16 cellular contexts compared by ENCODE assay signal in the genomic region with DNA sequence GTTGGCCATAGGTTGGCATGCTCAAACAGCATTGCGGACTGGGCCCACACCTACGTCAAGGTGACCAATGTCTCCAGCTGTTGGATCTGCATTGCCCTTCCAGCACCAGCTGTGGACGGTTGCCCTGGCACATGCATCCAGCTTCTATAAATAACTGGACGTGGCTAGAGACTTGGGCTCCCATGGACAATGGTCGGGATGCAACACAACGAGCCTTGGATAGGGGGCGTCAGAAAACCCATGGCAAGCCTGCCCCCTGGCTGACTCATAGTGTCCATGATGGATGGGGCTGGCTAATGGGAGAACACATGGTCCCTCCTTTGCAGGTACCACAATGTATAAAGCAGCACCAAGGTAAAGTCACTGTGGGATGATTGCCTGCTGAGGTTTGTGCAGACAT.
"Had no signal": no experiment of that assay in that cellular context is flagged by ENCODE, and none has a peak within 500 bp of the region (broad histone marks: within the 10 kb centered on the region; RNA-seq: fewer than 3 reads in every experiment).

No MANE protein-coding gene starts in this region.

- H3K27me3 Mint-ChIP-seq: stimulated activated naive B cell treated with anti-CD40 and anti-IgM and Interleukin-4, amounts not matched to agents 10 μg/mL and 1 μg/mL and 100 μg/mL, for 72 hours; stimulated activated naive CD8-positive, alpha-beta T cell treated with anti-CD3 and anti-CD28 coated beads, Interleukin-15, amount 100 ng/mL, for 72 hours had no signal

- H3K4me1 Mint-ChIP-seq: naive thymus-derived CD8-positive, alpha-beta T cell; stimulated activated naive B cell treated with anti-CD40 and anti-IgM and Interleukin-4, amounts not matched to agents 10 μg/mL and 1 μg/mL and 100 μg/mL, for 72 hours; stimulated activated naive CD8-positive, alpha-beta T cell treated with anti-CD3 and anti-CD28 coated beads, Interleukin-15, amount 100 ng/mL, for 72 hours had no signal

- ATAC-seq: gastrocnemius medialis; left lobe of liver; mucosa of descending colon; naive thymus-derived CD8-positive, alpha-beta T cell; sciatic nerve; stimulated activated naive B cell treated with anti-CD40 and anti-IgM and Interleukin-4, amounts not matched to agents 10 μg/mL and 1 μg/mL and 100 μg/mL, for 72 hours; stimulated activated naive CD8-positive, alpha-beta T cell treated with anti-CD3 and anti-CD28 coated beads, Interleukin-15, amount 100 ng/mL, for 72 hours had no signal

- H3K9me3 ChIP-seq: esophagus muscularis mucosa, gastrocnemius medialis, mucosa of descending colon, neutrophil, testis, transverse colon had no signal

- H3K4me3 ChIP-seq: esophagus muscularis mucosa, gastrocnemius medialis, mucosa of descending colon, testis, transverse colon had no signal

- H3K4me1 ChIP-seq: esophagus muscularis mucosa, gastrocnemius medialis, testis, transverse colon had no signal

- H3K9me3 Mint-ChIP-seq: naive thymus-derived CD8-positive, alpha-beta T cell; stimulated activated naive B cell treated with anti-CD40 and anti-IgM and Interleukin-4, amounts not matched to agents 10 μg/mL and 1 μg/mL and 100 μg/mL, for 72 hours; stimulated activated naive CD8-positive, alpha-beta T cell treated with anti-CD3 and anti-CD28 coated beads, Interleukin-15, amount 100 ng/mL, for 72 hours had no signal

- H3K36me3 Mint-ChIP-seq: naive thymus-derived CD8-positive, alpha-beta T cell; stimulated activated naive B cell treated with anti-CD40 and anti-IgM and Interleukin-4, amounts not matched to agents 10 μg/mL and 1 μg/mL and 100 μg/mL, for 72 hours had no signal

- H3K36me3 ChIP-seq: esophagus muscularis mucosa, gastrocnemius medialis, neutrophil, transverse colon had no signal

- H3K27ac ChIP-seq: epithelial cell of prostate, esophagus muscularis mucosa, gastrocnemius medialis, neutrophil, testis, transverse colon had no signal

- DNase-seq: cortex of kidney; effector memory CD4-positive, alpha-beta T cell; gastrocnemius medialis; mucosa of descending colon; naive thymus-derived CD8-positive, alpha-beta T cell; stimulated activated CD4-positive, alpha-beta T cell treated with anti-CD3 and anti-CD28 coated beads, Interleukin-2, amount 100 ng/mL, for 24 hours; stimulated activated CD4-positive, alpha-beta T cell treated with anti-CD3 and anti-CD28 coated beads, Interleukin-4, amount 100 ng/mL, for 4 hours; stimulated activated naive B cell treated with anti-CD40 and anti-IgM and Interleukin-4, amounts not matched to agents 10 μg/mL and 1 μg/mL and 100 μg/mL, for 72 hours; stimulated activated naive CD8-positive, alpha-beta T cell treated with anti-CD3 and anti-CD28 coated beads, Interleukin-15, amount 100 ng/mL, for 72 hours; testis; transverse colon had no signal

- H3K27ac Mint-ChIP-seq: naive thymus-derived CD8-positive, alpha-beta T cell; stimulated activated naive B cell treated with anti-CD40 and anti-IgM and Interleukin-4, amounts not matched to agents 10 μg/mL and 1 μg/mL and 100 μg/mL, for 72 hours; stimulated activated naive CD8-positive, alpha-beta T cell treated with anti-CD3 and anti-CD28 coated beads, Interleukin-15, amount 100 ng/mL, for 72 hours had no signal

- H3K27me3 ChIP-seq: esophagus muscularis mucosa, gastrocnemius medialis, neutrophil, testis, transverse colon had no signal

- H3K4me3 Mint-ChIP-seq: naive thymus-derived CD8-positive, alpha-beta T cell; stimulated activated naive B cell treated with anti-CD40 and anti-IgM and Interleukin-4, amounts not matched to agents 10 μg/mL and 1 μg/mL and 100 μg/mL, for 72 hours; stimulated activated naive CD8-positive, alpha-beta T cell treated with anti-CD3 and anti-CD28 coated beads, Interleukin-15, amount 100 ng/mL, for 72 hours had no signal
